36 cellular contexts compared by ENCODE assay signal in the genomic region with DNA sequence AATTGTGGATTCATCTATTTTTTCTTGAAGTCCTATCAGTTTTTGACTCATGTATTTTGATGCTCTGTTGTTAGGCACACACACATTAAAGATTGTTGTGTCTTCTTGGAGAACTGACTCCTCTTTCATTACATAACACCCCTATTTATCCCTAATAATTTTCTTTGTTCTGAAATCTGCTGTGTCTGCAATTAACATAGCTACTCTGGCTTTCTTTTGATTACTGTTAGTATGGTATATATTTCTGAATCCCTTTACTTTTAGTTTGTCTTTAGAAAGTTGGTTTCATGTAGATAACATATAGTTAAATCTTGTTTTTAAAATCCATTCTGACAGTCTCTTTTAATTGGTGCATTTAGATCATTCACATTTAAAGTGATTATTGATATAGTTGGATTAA.
"Had no signal": no experiment of that assay in that cellular context is flagged by ENCODE, and none has a peak within 500 bp of the region (broad histone marks: within the 10 kb centered on the region; RNA-seq: fewer than 3 reads in every experiment).

No MANE protein-coding gene starts in this region.

- H3K27ac Mint-ChIP-seq: activated B cell treated with CpG ODN at 0.5 μM for 24 hours; activated CD4-positive, alpha-beta memory T cell treated with anti-CD3 and anti-CD28 coated beads, Interleukin-2, amount 10 ng/mL, durations not matched to agents 7 days and 5 days; activated CD4-positive, alpha-beta T cell treated with anti-CD3 and anti-CD28 coated beads, Interleukin-2, amount 10 ng/mL, durations not matched to agents 24 days and 14 days; activated CD8-positive, alpha-beta memory T cell treated with anti-CD3 and anti-CD28 coated beads, Interleukin-2, amount 10 ng/mL, durations not matched to agents 7 days and 5 days; activated CD8-positive, alpha-beta T cell treated with anti-CD3 and anti-CD28 coated beads, Interleukin-2, amount 10 ng/mL, durations not matched to agents 7 days and 5 days; activated naive CD4-positive, alpha-beta T cell treated with anti-CD3 and anti-CD28 coated beads, Interleukin-2, amount 10 ng/mL, durations not matched to agents 7 days and 5 days; activated naive CD4-positive, alpha-beta T cell treated with anti-CD3 and anti-CD28 coated beads, Interleukin-2, amount 50 U/mL, for 24 hours; activated naive CD8-positive, alpha-beta T cell; activated naive CD8-positive, alpha-beta T cell treated with anti-CD3 and anti-CD28 coated beads, Interleukin-2, amount 10 ng/mL, durations not matched to agents 7 days and 5 days; activated naive CD8-positive, alpha-beta T cell treated with anti-CD3 and anti-CD28 coated beads, Interleukin-2, amount 50 U/mL, for 24 hours; activated T-cell treated with anti-CD3 and anti-CD28 coated beads, Interleukin-2, amount 50 U/mL, for 24 hours; activated T-helper 2 cell treated with anti-CD3 and anti-CD28 coated beads, Interferon-gamma antibody, Interleukin-2, Interleukin-4, amounts not matched to agents 10 μg/mL and 5 μg/mL and 100 μg/mL, durations not matched to agents 14 hours and 24 hours and 36 hours; T-helper 1 cell treated with Interleukin-12 subunit alpha and Interleukin-12 subunit beta and Interleukin-4 antibody, amounts not matched to agents 30 μg/mL and 1 μg/mL, for 36 hours; T-helper 2 cell treated with Interferon-gamma antibody and Interleukin-4, amounts not matched to agents 5 μg/mL and 100 μg/mL, for 36 hours had no signal

- H3K4me1 ChIP-seq: ascending aorta, body of pancreas, breast epithelium had no signal

- H3K9me3 Mint-ChIP-seq: activated B cell treated with CpG ODN at 0.5 μM for 24 hours; activated CD4-positive, alpha-beta memory T cell treated with anti-CD3 and anti-CD28 coated beads, Interleukin-2, amount 10 ng/mL, durations not matched to agents 7 days and 5 days; activated CD4-positive, alpha-beta T cell treated with anti-CD3 and anti-CD28 coated beads, Interleukin-2, amount 10 ng/mL, durations not matched to agents 24 days and 14 days; activated naive CD4-positive, alpha-beta T cell treated with anti-CD3 and anti-CD28 coated beads, Interleukin-2, amount 10 ng/mL, durations not matched to agents 7 days and 5 days; activated naive CD4-positive, alpha-beta T cell treated with anti-CD3 and anti-CD28 coated beads, Interleukin-2, amount 50 U/mL, for 24 hours; activated naive CD8-positive, alpha-beta T cell treated with anti-CD3 and anti-CD28 coated beads, Interleukin-2, amount 10 ng/mL, durations not matched to agents 7 days and 5 days; activated naive CD8-positive, alpha-beta T cell treated with anti-CD3 and anti-CD28 coated beads, Interleukin-2, amount 50 U/mL, for 24 hours; activated T-cell treated with anti-CD3 and anti-CD28 coated beads, Interleukin-2, amount 50 U/mL, for 24 hours; activated T-helper 2 cell treated with anti-CD3 and anti-CD28 coated beads, Interferon-gamma antibody, Interleukin-2, Interleukin-4, amounts not matched to agents 10 μg/mL and 5 μg/mL and 100 μg/mL, durations not matched to agents 14 hours and 24 hours and 36 hours; T-helper 1 cell treated with Interleukin-12 subunit alpha and Interleukin-12 subunit beta and Interleukin-4 antibody, amounts not matched to agents 30 μg/mL and 1 μg/mL, for 36 hours; T-helper 2 cell treated with Interferon-gamma antibody and Interleukin-4, amounts not matched to agents 5 μg/mL and 100 μg/mL, for 36 hours had no signal

- H3K36me3 ChIP-seq: ascending aorta, brain microvascular endothelial cell, breast epithelium had no signal

- H3K4me3 Mint-ChIP-seq: activated B cell treated with CpG ODN at 0.5 μM for 24 hours; activated CD4-positive, alpha-beta memory T cell treated with anti-CD3 and anti-CD28 coated beads, Interleukin-2, amount 10 ng/mL, durations not matched to agents 7 days and 5 days; activated CD4-positive, alpha-beta T cell treated with anti-CD3 and anti-CD28 coated beads, Interleukin-2, amount 10 ng/mL, durations not matched to agents 24 days and 14 days; activated CD8-positive, alpha-beta memory T cell treated with anti-CD3 and anti-CD28 coated beads, Interleukin-2, amount 10 ng/mL, durations not matched to agents 7 days and 5 days; activated CD8-positive, alpha-beta T cell treated with anti-CD3 and anti-CD28 coated beads, Interleukin-2, amount 10 ng/mL, durations not matched to agents 7 days and 5 days; activated naive CD4-positive, alpha-beta T cell treated with anti-CD3 and anti-CD28 coated beads, Interleukin-2, amount 10 ng/mL, durations not matched to agents 7 days and 5 days; activated naive CD4-positive, alpha-beta T cell treated with anti-CD3 and anti-CD28 coated beads, Interleukin-2, amount 50 U/mL, for 24 hours; activated naive CD8-positive, alpha-beta T cell; activated naive CD8-positive, alpha-beta T cell treated with anti-CD3 and anti-CD28 coated beads, Interleukin-2, amount 10 ng/mL, durations not matched to agents 7 days and 5 days; activated naive CD8-positive, alpha-beta T cell treated with anti-CD3 and anti-CD28 coated beads, Interleukin-2, amount 50 U/mL, for 24 hours; activated T-cell treated with anti-CD3 and anti-CD28 coated beads, Interleukin-2, amount 50 U/mL, for 24 hours; T-helper 1 cell treated with Interleukin-12 subunit alpha and Interleukin-12 subunit beta and Interleukin-4 antibody, amounts not matched to agents 30 μg/mL and 1 μg/mL, for 36 hours; T-helper 2 cell treated with Interferon-gamma antibody and Interleukin-4, amounts not matched to agents 5 μg/mL and 100 μg/mL, for 36 hours had no signal

- H3K27me3 ChIP-seq: ascending aorta, body of pancreas, brain microvascular endothelial cell had no signal

- H3K27me3 Mint-ChIP-seq: activated naive CD4-positive, alpha-beta T cell treated with anti-CD3 and anti-CD28 coated beads, Interleukin-2, amount 50 U/mL, for 24 hours had no signal

- DNase-seq: activated B cell treated with CpG ODN at 0.5 μM for 24 hours; activated CD4-positive, alpha-beta memory T cell treated with anti-CD3 and anti-CD28 coated beads, Interleukin-2, amount 10 ng/mL, durations not matched to agents 7 days and 5 days; activated CD4-positive, alpha-beta T cell treated with anti-CD3 and anti-CD28 coated beads for 4 hours; activated CD4-positive, alpha-beta T cell treated with anti-CD3 and anti-CD28 coated beads, Interleukin-2, amount 10 ng/mL, durations not matched to agents 24 days and 14 days; activated CD4-positive, alpha-beta T cell treated with anti-CD3 and anti-CD28 coated beads, Interleukin-2, amount 50 U/mL, for 1 hour; activated CD4-positive, alpha-beta T cell treated with anti-CD3 and anti-CD28 coated beads, Interleukin-2, amount 50 U/mL, for 4 hours; activated CD4-positive, CD25-positive, alpha-beta regulatory T cell treated with anti-CD3 and anti-CD28 coated beads, Interleukin-2, amount 50 U/mL, for 72 hours; activated CD8-positive, alpha-beta memory T cell treated with anti-CD3 and anti-CD28 coated beads for 24 hours; activated CD8-positive, alpha-beta memory T cell treated with anti-CD3 and anti-CD28 coated beads, Interleukin-2, amount 10 ng/mL, durations not matched to agents 7 days and 5 days; activated CD8-positive, alpha-beta memory T cell treated with anti-CD3 and anti-CD28 coated beads, Interleukin-2, amount 50 U/mL, for 48 hours; activated CD8-positive, alpha-beta T cell treated with anti-CD3 and anti-CD28 coated beads, Interleukin-2, amount 10 ng/mL, durations not matched to agents 7 days and 5 days; activated effector memory CD4-positive, alpha-beta T cell treated with Interleukin-2 at 50 U/mL for 16 hours; activated gamma-delta T cell; activated naive CD4-positive, alpha-beta T cell treated with anti-CD3 and anti-CD28 coated beads, Interleukin-2, amount 10 ng/mL, durations not matched to agents 7 days and 5 days; activated naive CD4-positive, alpha-beta T cell treated with Interleukin-2 at 50 U/mL for 16 hours; activated naive CD8-positive, alpha-beta T cell treated with anti-CD3 and anti-CD28 coated beads, Interleukin-2, amount 10 ng/mL, durations not matched to agents 7 days and 5 days; activated naive CD8-positive, alpha-beta T cell treated with anti-CD3 and anti-CD28 coated beads, Interleukin-2, amount 50 U/mL, for 24 hours; activated T-cell treated with anti-CD3 and anti-CD28 coated beads, Interleukin-2, amount 50 U/mL, for 24 hours; activated T-cell treated with anti-CD3 and anti-CD28 coated beads, Interleukin-2, amount 50 U/mL, for 48 hours; amygdala; anterior cingulate cortex; body of pancreas; brain microvascular endothelial cell; central memory CD4-positive, alpha-beta T cell; T-helper 1 cell; T-helper 2 cell; T-helper 9 cell had no signal

- H3K4me1 Mint-ChIP-seq: activated CD4-positive, alpha-beta memory T cell treated with anti-CD3 and anti-CD28 coated beads, Interleukin-2, amount 10 ng/mL, durations not matched to agents 7 days and 5 days; activated CD4-positive, alpha-beta T cell treated with anti-CD3 and anti-CD28 coated beads, Interleukin-2, amount 10 ng/mL, durations not matched to agents 24 days and 14 days; activated naive CD8-positive, alpha-beta T cell treated with anti-CD3 and anti-CD28 coated beads, Interleukin-2, amount 50 U/mL, for 24 hours had no signal

- H3K36me3 Mint-ChIP-seq: activated naive CD4-positive, alpha-beta T cell treated with anti-CD3 and anti-CD28 coated beads, Interleukin-2, amount 10 ng/mL, durations not matched to agents 7 days and 5 days; activated naive CD4-positive, alpha-beta T cell treated with anti-CD3 and anti-CD28 coated beads, Interleukin-2, amount 50 U/mL, for 24 hours; activated naive CD8-positive, alpha-beta T cell; activated naive CD8-positive, alpha-beta T cell treated with anti-CD3 and anti-CD28 coated beads, Interleukin-2, amount 10 ng/mL, durations not matched to agents 7 days and 5 days had no signal

- FAIRE-seq: TTC549 had no signal

- H3K9me3 ChIP-seq: ascending aorta, body of pancreas had no signal

- H3K27ac ChIP-seq: ascending aorta, body of pancreas, brain microvascular endothelial cell, breast epithelium, VCaP had no signal

- H3K4me3 ChIP-seq: ascending aorta, body of pancreas, breast epithelium had no signal
